Comparison of ENCODE assay signal across 10 cellular contexts in the genomic region with DNA sequence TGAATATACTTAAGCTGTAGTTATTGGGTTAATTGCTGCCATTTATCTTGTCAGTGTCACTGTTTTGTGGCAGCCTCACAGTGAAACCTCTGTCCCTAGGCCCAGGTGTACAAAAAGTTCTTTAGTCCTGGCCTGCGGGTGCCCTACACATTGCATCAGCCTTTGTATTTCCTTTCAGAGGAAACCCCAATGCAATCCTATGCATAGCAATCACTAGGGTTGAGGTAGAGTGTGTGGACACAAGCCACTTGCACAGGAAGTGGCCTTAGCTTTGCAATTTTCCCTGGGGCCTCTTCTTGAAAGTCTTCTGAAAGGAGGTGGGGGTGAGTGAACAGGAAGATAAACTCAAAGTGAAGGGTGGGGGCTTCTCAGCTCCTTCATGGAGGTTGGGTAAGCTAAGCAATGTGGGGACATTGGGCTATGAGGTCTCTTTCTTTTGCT. TPM values are rescaled to one million over a fixed set of nuclear protein-coding genes. Genes with fewer than 3 reads are reported as not detected.
A peak's percentile ranks its signal among the peaks of the same experiment; 100 is the strongest.
DNase-seq lines count a peak whose midpoint lies in the region; ATAC-seq, FAIRE-seq and TF ChIP-seq lines count a peak whose summit lies in the region.
"Had no signal": no experiment of that assay in that cellular context is flagged by ENCODE, and none has a peak within 500 bp of the region (broad histone marks: within the 10 kb centered on the region; RNA-seq: fewer than 3 reads in every experiment).

No MANE protein-coding gene starts in this region.

- H3K4me1 Mint-ChIP-seq in CD4-positive, alpha-beta memory T cell = peaks cover 31 to 77% (median 51%) of the 10 kb centered on the region in 4 donors
- peaks cover 51% of the 10 kb centered on the region for H3K4me1 Mint-ChIP-seq in activated naive CD8-positive, alpha-beta T cell treated with anti-CD3 and anti-CD28 coated beads, Interleukin-2, amount 10 ng/mL, durations not matched to agents 7 days and 5 days

- peak in 1 of 5 donors; percentile 7 for DNase-seq in CD4-positive, alpha-beta memory T cell
- peak; percentile 37 for DNase-seq in activated naive CD8-positive, alpha-beta T cell treated with anti-CD3 and anti-CD28 coated beads, Interleukin-2, amount 10 ng/mL, durations not matched to agents 7 days and 5 days
- no peak for DNase-seq in frontal cortex (ENCODE audit: low spot score in 2 of 2)
- DNase-seq in DMS114 treated with DMSO at 0.1 percent for 48 hours (lab: John Stamatoyannopoulos, UW; ENCODE audit: unreplicated experiment) = no peak
- DNase-seq in gastrocnemius medialis = no peak
- no peak for DNase-seq in HEK293T (ENCODE audit: extremely low spot score)
- DNase-seq: heart left ventricle, NCI-H1092 had no signal

- peaks cover 63% of the 10 kb centered on the region for H3K4me1 ChIP-seq in CD4-positive, alpha-beta memory T cell (ENCODE audit: insufficient read depth, low read length)
- H3K4me1 ChIP-seq in gastrocnemius medialis = no peaks in the 10 kb centered on the region

- H3K27ac Mint-ChIP-seq in CD4-positive, alpha-beta memory T cell = peak overlapping the region; percentile 19 to 76 (median 43)
- H3K27ac Mint-ChIP-seq in activated naive CD8-positive, alpha-beta T cell treated with anti-CD3 and anti-CD28 coated beads, Interleukin-2, amount 10 ng/mL, durations not matched to agents 7 days and 5 days = peak overlapping the region; percentile 90

- POLR2A ChIA-PET in CD4-positive, alpha-beta memory T cell (lab: Charles Lee; ENCODE audit: partially characterized antibody) = no interaction called here
- POLR2A ChIA-PET in activated naive CD8-positive, alpha-beta T cell treated with anti-CD3 and anti-CD28 coated beads, Interleukin-2, amount 10 ng/mL, durations not matched to agents 7 days and 5 days (lab: Charles Lee) = no interaction called here
- POLR2A ChIA-PET in HEK293T (lab: Yijun Ruan, JAX) = no interaction called here

- peak overlapping the region in 6 of 8 donors; percentile 25 to 64 (median 42) for H3K4me3 Mint-ChIP-seq in CD4-positive, alpha-beta memory T cell
- peak overlapping the region; percentile 71 for H3K4me3 Mint-ChIP-seq in activated naive CD8-positive, alpha-beta T cell treated with anti-CD3 and anti-CD28 coated beads, Interleukin-2, amount 10 ng/mL, durations not matched to agents 7 days and 5 days

- no peak for TF ChIP-seq POLR2A in gastrocnemius medialis (IDR thresholded peaks at IDR 0.05)

- intact Hi-C loops in CD4-positive, alpha-beta memory T cell (cut with micrococcal nuclease) = no loop called here
- intact Hi-C loops in gastrocnemius medialis (cut with DNase I; ENCODE audit: low total_unique reads) = no loop called here

- no peaks in the 10 kb centered on the region for H3K27me3 Mint-ChIP-seq in CD4-positive, alpha-beta memory T cell
- no peaks in the 10 kb centered on the region for H3K27me3 Mint-ChIP-seq in activated naive CD8-positive, alpha-beta T cell treated with anti-CD3 and anti-CD28 coated beads, Interleukin-2, amount 10 ng/mL, durations not matched to agents 7 days and 5 days

- H3K9me3 Mint-ChIP-seq in CD4-positive, alpha-beta memory T cell = no peaks in the 10 kb centered on the region
- H3K9me3 Mint-ChIP-seq in activated naive CD8-positive, alpha-beta T cell treated with anti-CD3 and anti-CD28 coated beads, Interleukin-2, amount 10 ng/mL, durations not matched to agents 7 days and 5 days = no peaks in the 10 kb centered on the region

- H3K36me3 ChIP-seq in CD4-positive, alpha-beta memory T cell (ENCODE audit: insufficient read depth, low read length) = no peaks in the 10 kb centered on the region
- no peaks in the 10 kb centered on the region for H3K36me3 ChIP-seq in gastrocnemius medialis
- H3K36me3 ChIP-seq: heart left ventricle had no signal

- no peak overlapping the region for H3K4me3 ChIP-seq in CD4-positive, alpha-beta memory T cell (ENCODE audit: low read length in 2 of 2)
- H3K4me3 ChIP-seq in gastrocnemius medialis = no peak overlapping the region
- H3K4me3 ChIP-seq: heart left ventricle had no signal

- H3K9me3 ChIP-seq in CD4-positive, alpha-beta memory T cell (ENCODE audit: control insufficient read depth in 1 of 2, low read length in 2 of 2) = no peaks in the 10 kb centered on the region
- no peaks in the 10 kb centered on the region for H3K9me3 ChIP-seq in gastrocnemius medialis
- H3K9me3 ChIP-seq: heart left ventricle had no signal

- H3K27me3 ChIP-seq in CD4-positive, alpha-beta memory T cell (ENCODE audit: insufficient read depth, low read length) = no peaks in the 10 kb centered on the region
- H3K27me3 ChIP-seq in gastrocnemius medialis = no peaks in the 10 kb centered on the region

- TF ChIP-seq CTCF in gastrocnemius medialis (IDR thresholded peaks at IDR 0.05 in 4 of 5, conservative IDR thresholded peaks at IDR 0.05 in 1 of 5) = no peak

- in situ Hi-C loops in gastrocnemius medialis (cut with MboI; ENCODE audit: low sequenced_read_pairs in 4 of 4) = no loop called here

- CTCF ChIA-PET in CD4-positive, alpha-beta memory T cell (lab: Charles Lee; ENCODE audit: partially characterized antibody) = interaction anchor here (0.9 to 1.4 kb wide), 2 partner anchors 24 to 430 kb away, joined by 3 read pairs; no protein-coding TSS in a partner anchor
- CTCF ChIA-PET in HEK293T (lab: Yijun Ruan, JAX) = no interaction called here

- no peak for FAIRE-seq in frontal cortex (lab: Jason Lieb, UNC)

- no peaks in the 10 kb centered on the region for H3K36me3 Mint-ChIP-seq in CD4-positive, alpha-beta memory T cell
- H3K36me3 Mint-ChIP-seq in activated naive CD8-positive, alpha-beta T cell treated with anti-CD3 and anti-CD28 coated beads, Interleukin-2, amount 10 ng/mL, durations not matched to agents 7 days and 5 days = peaks cover 28% of the 10 kb centered on the region

- ATAC-seq in GM19463 (IDR thresholded peaks at IDR 0.05; ENCODE audit: unreplicated experiment) = peak; percentile 34
- peak; percentile 52 for ATAC-seq in HG03460 (IDR thresholded peaks at IDR 0.05; ENCODE audit: unreplicated experiment)
- peak; percentile 78 for ATAC-seq in activated naive CD8-positive, alpha-beta T cell treated with anti-CD3 and anti-CD28 coated beads, Interleukin-2, amount 10 ng/mL, durations not matched to agents 7 days and 5 days (ENCODE audit: low read depth)
- no peak for ATAC-seq in gastrocnemius medialis

- no peak overlapping the region for H3K27ac ChIP-seq in CD4-positive, alpha-beta memory T cell (ENCODE audit: low read depth, low read length)
- no peak overlapping the region for H3K27ac ChIP-seq in gastrocnemius medialis

TF ChIP-seq in HEK293T, 16 proteins besides CTCF, POLR2A, EP300 and RAD21:
- no peak for TF ChIP-seq SP1 (IDR thresholded peaks at IDR 0.05)
- no peak for TF ChIP-seq ARNT (IDR thresholded peaks at IDR 0.05)
- no peak for TF ChIP-seq FOXK2 (IDR thresholded peaks at IDR 0.05)
- no peak for TF ChIP-seq TARDBP (IDR thresholded peaks at IDR 0.05)
- no peak for TF ChIP-seq HDGF (IDR thresholded peaks at IDR 0.05; ENCODE audit: borderline replicate concordance)
- no peak for TF ChIP-seq FOXA1 (IDR thresholded peaks at IDR 0.05)
- TF ChIP-seq ZNF384 (IDR thresholded peaks at IDR 0.05) = no peak
- no peak for TF ChIP-seq L3MBTL2 (conservative IDR thresholded peaks at IDR 0.05)
- no peak for TF ChIP-seq ELF4 (IDR thresholded peaks at IDR 0.05)
- no peak for TF ChIP-seq FOXM1 (IDR thresholded peaks at IDR 0.05; ENCODE audit: borderline replicate concordance)
- no peak for TF ChIP-seq LEF1 (IDR thresholded peaks at IDR 0.05; ENCODE audit: borderline replicate concordance)
- TF ChIP-seq SUZ12 (IDR thresholded peaks at IDR 0.05) = no peak
- no peak for TF ChIP-seq NFRKB (IDR thresholded peaks at IDR 0.05)
- TF ChIP-seq, protein P1, sequence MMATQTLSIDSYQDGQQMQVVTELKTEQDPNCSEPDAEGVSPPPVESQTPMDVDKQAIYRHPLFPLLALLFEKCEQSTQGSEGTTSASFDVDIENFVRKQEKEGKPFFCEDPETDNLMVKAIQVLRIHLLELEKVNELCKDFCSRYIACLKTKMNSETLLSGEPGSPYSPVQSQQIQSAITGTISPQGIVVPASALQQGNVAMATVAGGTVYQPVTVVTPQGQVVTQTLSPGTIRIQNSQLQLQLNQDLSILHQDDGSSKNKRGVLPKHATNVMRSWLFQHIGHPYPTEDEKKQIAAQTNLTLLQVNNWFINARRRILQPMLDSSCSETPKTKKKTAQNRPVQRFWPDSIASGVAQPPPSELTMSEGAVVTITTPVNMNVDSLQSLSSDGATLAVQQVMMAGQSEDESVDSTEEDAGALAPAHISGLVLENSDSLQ (IDR thresholded peaks at IDR 0.05) = no peak
- no peak for TF ChIP-seq CTBP1 (IDR thresholded peaks at IDR 0.05; ENCODE audit: borderline replicate concordance)
- no peak for TF ChIP-seq BHLHE40 (IDR thresholded peaks at IDR 0.05; ENCODE audit: borderline replicate concordance)

RNA-seq across cellular contexts. Expression of a gene that starts 27.8 kb away (rescaled TPM):
- total RNA-seq in CD4-positive, alpha-beta memory T cell = 1 to 10 TPM in 1 of 2 experiments, under 1 TPM in 1; 0.61 to 1.0 TPM
- not detected for polyA plus RNA-seq in CD4-positive, alpha-beta memory T cell
- total RNA-seq in activated naive CD8-positive, alpha-beta T cell treated with anti-CD3 and anti-CD28 coated beads, Interleukin-2, amount 10 ng/mL, durations not matched to agents 7 days and 5 days = under 1 TPM; 0.30 to 0.48 TPM
- 15.1 TPM for total RNA-seq in frontal cortex
- total RNA-seq in gastrocnemius medialis = 10 to 100 TPM; 17.8 to 39.1 (median 28.4) TPM

Comparison
In these comparisons a context has a peak if more than half of its experiments do, and no peak if none do; other contexts are left out.
1. ATAC-seq: peak in GM19463 (single experiment), HG03460 (single experiment) and activated naive CD8-positive, alpha-beta T cell treated with anti-CD3 and anti-CD28 coated beads, Interleukin-2, amount 10 ng/mL, durations not matched to agents 7 days and 5 days (single experiment); none in gastrocnemius medialis (0 of 2).